8 cellular contexts compared by ENCODE assay signal in the genomic region with DNA sequence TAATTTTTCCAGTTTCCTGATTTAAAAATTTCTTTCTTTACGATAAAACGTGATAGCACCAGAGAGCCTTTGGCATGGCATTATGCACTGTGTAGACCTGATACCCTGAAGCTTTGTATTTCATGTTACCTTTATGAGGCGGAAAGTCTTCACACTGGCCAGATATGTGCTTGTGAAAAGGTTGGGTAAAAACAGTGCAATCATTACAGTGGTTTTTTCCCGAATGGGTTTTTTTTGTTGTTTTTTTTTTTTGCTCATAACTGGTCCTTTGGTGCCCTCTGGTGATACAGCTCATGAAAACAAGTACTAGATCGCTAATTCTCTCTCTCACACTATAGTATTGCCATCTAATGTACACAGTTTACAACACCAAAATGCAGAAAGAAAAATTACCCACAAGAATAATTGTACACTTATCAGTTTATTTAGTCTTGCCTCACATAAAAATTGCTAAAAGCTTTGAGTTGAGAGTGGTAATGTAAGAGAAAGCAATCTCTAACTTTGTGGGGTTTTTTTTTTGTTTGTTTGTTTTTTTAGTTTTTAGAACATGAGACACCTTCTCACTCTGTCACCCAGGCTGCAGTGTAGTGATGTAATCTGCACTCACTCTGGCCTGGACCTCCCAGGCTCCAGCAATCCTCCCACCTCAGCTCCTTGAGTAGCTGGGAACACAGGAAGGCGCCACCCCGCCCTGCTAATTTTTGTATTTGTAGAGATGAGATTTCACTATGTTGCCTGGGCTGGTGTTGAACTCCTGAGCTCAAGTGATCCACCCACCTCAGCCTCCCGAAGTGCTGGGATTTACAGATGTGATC. TPM values are rescaled to one million over a fixed set of nuclear protein-coding genes. Genes with fewer than 3 reads are reported as not detected.
A peak's percentile ranks its signal among the peaks of the same experiment; 100 is the strongest.
DNase-seq lines count a peak whose midpoint lies in the region; ATAC-seq, FAIRE-seq and TF ChIP-seq lines count a peak whose summit lies in the region.

No MANE protein-coding gene starts in this region.

- peaks cover 4% of the 10 kb centered on the region for H3K27me3 Mint-ChIP-seq in GM23338 (ENCODE audit: insufficient read depth, low read depth, poor library complexity)

- no peak overlapping the region for H3K27ac Mint-ChIP-seq in GM23338

- POLR2A ChIA-PET in K562 (lab: Yijun Ruan, JAX): interaction anchor here (0.7 kb wide), 1 partner anchor 114 kb away, joined by 3 read pairs; no protein-coding TSS in a partner anchor

- WGBS in K562 (ENCODE audit: insufficient coverage, low coverage, missing lambda C conversion rate): 36% methylated on average over 7 of the region's 8 CpGs

- H3K4me1 Mint-ChIP-seq in GM23338: peaks cover 10% of the 10 kb centered on the region

- CTCF ChIA-PET in K562 (lab: Yijun Ruan, JAX; ENCODE audit: low intra/inter-chr PET ratio): interaction anchor here (0.6 to 2.8 kb wide), 6 partner anchors 35 to 1577 kb away, joined by 3 to 20 read pairs (median 4); no protein-coding TSS in a partner anchor

- intact Hi-C loops in K562 (cut with micrococcal nuclease): loop anchor here (1.0 to 10.0 kb wide), 4 partner anchors 191 to 1976 kb away; no protein-coding TSS in a partner anchor

- peak; percentile 42 to 55; a peak in 3 of 4 replicates for TF ChIP-seq RAD21 in K562 (CRISPR knock-in tag; conservative IDR thresholded peaks at IDR 0.05 in 1 of 2, IDR thresholded peaks at IDR 0.05 in 1 of 2)

- peaks cover 36% of the 10 kb centered on the region for H3K9me3 Mint-ChIP-seq in GM23338

- H3K9me3 ChIP-seq in K562 (replicated peaks; ENCODE audit: control insufficient read depth, insufficient read depth, low read depth, low read length): no peaks in the 10 kb centered on the region
- peaks cover 7% of the 10 kb centered on the region for H3K9me3 ChIP-seq in keratinocyte (ENCODE audit: control insufficient read depth, low read depth, low read length)
- peaks cover 13% of the 10 kb centered on the region for H3K9me3 ChIP-seq in thoracic aorta

- in situ Hi-C loops in K562 (cut with MboI): loop anchor here (25.0 kb wide), 1 partner anchor 379 kb away; no protein-coding TSS in a partner anchor

- 0 out of 2 replicates have a peak, but pooled peaks cover 4% of the 10 kb centered on the region for H3K79me2 ChIP-seq in GM23338 (replicated peaks; ENCODE audit: insufficient read depth)
- no peaks in the 10 kb centered on the region for H3K79me2 ChIP-seq in K562 (ENCODE audit: control insufficient read depth, insufficient read depth, low read length)
- H3K79me2 ChIP-seq in keratinocyte (ENCODE audit: control insufficient read depth, insufficient read depth, low read length): no peaks in the 10 kb centered on the region

- H4K20me1 ChIP-seq in GM23338 (replicated peaks; ENCODE audit: insufficient read depth) (no peaks in the 10 kb centered on the region; the same call in 1 of the 2 replicates), K562 (replicated peaks; ENCODE audit: control insufficient read depth, insufficient read depth, low read length) (no peaks in the 10 kb centered on the region), keratinocyte (ENCODE audit: control insufficient read depth, extremely low read depth, insufficient read depth, low read length) (no peaks in the 10 kb centered on the region)

- dilution Hi-C loops in keratinocyte (cut with MboI; ENCODE audit: extremely low pct_ligation_motif_present, low sequenced_read_pairs): loop anchor here (25.0 kb wide), 1 partner anchor 304 kb away; no protein-coding TSS in a partner anchor

- no peaks in the 10 kb centered on the region for H3K9me2 ChIP-seq in GM23338 (ENCODE audit: insufficient read depth)

- no peak for TF ChIP-seq EP300 in K562 (IDR thresholded peaks at IDR 0.05; ENCODE audit: low read length)

- DNase-seq in NCI-H345 (lab: John Stamatoyannopoulos, UW) (peak; percentile 1), NCI-H345 treated with DMSO at 0.1 percent for 48 hours (lab: John Stamatoyannopoulos, UW; ENCODE audit: unreplicated experiment) (no peak), GM23338 (ENCODE audit: low spot score) (peak; percentile 57), NCI-H1694 (lab: John Stamatoyannopoulos, UW) (peak; percentile 25), K562 (ENCODE audit: extremely low read depth in 1 of 4, low spot score in 3 of 4) (peak; percentile 28 to 54 (median 36)), keratinocyte (ENCODE audit: low read depth, low spot score) (no peak), thoracic aorta (ENCODE audit: low spot score) (no peak), NCI-H2196 treated with DMSO at 0.1 percent for 48 hours (lab: John Stamatoyannopoulos, UW; ENCODE audit: unreplicated experiment) (no peak)

- H3K4me2 ChIP-seq in GM23338 (no peak overlapping the region), K562 (ENCODE audit: insufficient read depth, low read length) (no peak overlapping the region), keratinocyte (ENCODE audit: control insufficient read depth, extremely low read depth, insufficient read depth, low read depth, low read length) (no peak overlapping the region)

- H3K36me3 ChIP-seq in GM23338 (ENCODE audit: insufficient read depth) (peaks cover 5% of the 10 kb centered on the region; the same call in 1 of the 2 replicates), K562 (ENCODE audit: control insufficient read depth, insufficient read depth, low read length) (no peaks in the 10 kb centered on the region), keratinocyte (ENCODE audit: control insufficient read depth in 2 of 2, extremely low read depth in 1 of 2, insufficient read depth in 2 of 2, low read length in 2 of 2) (no peaks in the 10 kb centered on the region), thoracic aorta (no peaks in the 10 kb centered on the region)

- H3K27ac ChIP-seq in GM23338 (ENCODE audit: low read depth) (no peak overlapping the region), K562 (ENCODE audit: extremely low read depth, low read depth, low read length) (no peak overlapping the region), keratinocyte (ENCODE audit: control insufficient read depth, insufficient read depth, low read length) (no peak overlapping the region), thoracic aorta (no peak overlapping the region)

- BruUV-seq in K562 (replicated peaks; lab: Mats Ljungman, UMichigan): no TSS peak

- H3K4me3 ChIP-seq in GM23338: no peak overlapping the region
- H3K4me3 ChIP-seq in K562: no peak overlapping the region
- no peak overlapping the region for H3K4me3 ChIP-seq in keratinocyte (ENCODE audit: control insufficient read depth in 2 of 3, extremely low read depth in 1 of 3, insufficient read depth in 2 of 3, low read depth in 1 of 3, low read length in 3 of 3)
- peak overlapping the region; percentile 25 for H3K4me3 ChIP-seq in thoracic aorta

- TF ChIP-seq CTCF in GM23338 (conservative IDR thresholded peaks at IDR 0.05; ENCODE audit: low read depth in 2 of 2) (peak; percentile 50 to 67), K562 (IDR thresholded peaks at IDR 0.05 in 2 of 3, conservative IDR thresholded peaks at IDR 0.05 in 1 of 3; ENCODE audit: insufficient read depth in 2 of 3, low read depth in 1 of 3, low read length in 3 of 3) (peak; percentile 39 to 73 (median 48); a peak in 5 of 6 replicates), keratinocyte (optimal IDR thresholded peaks at IDR 0.05 in 1 of 3, IDR thresholded peaks at IDR 0.05 in 1 of 3, conservative IDR thresholded peaks at IDR 0.05 in 1 of 3; ENCODE audit: extremely low read depth in 1 of 3, insufficient read depth in 2 of 3, low read length in 3 of 3) (peak in 2 of 3 experiments; percentile 31 to 36), thoracic aorta (IDR thresholded peaks at IDR 0.05) (peak; percentile 29)

- H3K27me3 ChIP-seq in GM23338 (ENCODE audit: insufficient read depth) (no peaks in the 10 kb centered on the region), K562 (ENCODE audit: control insufficient read depth in 2 of 2, insufficient read depth in 2 of 2, low read length in 2 of 2) (no peaks in the 10 kb centered on the region), keratinocyte (ENCODE audit: control insufficient read depth, extremely low read depth, insufficient read depth, low read length) (no peaks in the 10 kb centered on the region), thoracic aorta (replicated peaks; ENCODE audit: insufficient read depth) (no peaks in the 10 kb centered on the region)

- H3K9me1 ChIP-seq in K562 (ENCODE audit: control insufficient read depth, insufficient read depth, low read length): no peaks in the 10 kb centered on the region
- H3K9me1 ChIP-seq in keratinocyte (ENCODE audit: control insufficient read depth, extremely low read depth, insufficient read depth, low read length): no peaks in the 10 kb centered on the region

- H3F3A ChIP-seq in GM23338 (replicated peaks; ENCODE audit: low read depth): no peaks in the 10 kb centered on the region

- peaks cover 40% of the 10 kb centered on the region for H3K36me3 Mint-ChIP-seq in GM23338 (ENCODE audit: low read depth)

- H3K9ac ChIP-seq in K562 (ENCODE audit: insufficient read depth in 1 of 2, low read depth in 2 of 2, low read length in 2 of 2) (no peak overlapping the region), keratinocyte (ENCODE audit: control insufficient read depth, extremely low read depth, insufficient read depth, low read length) (no peak overlapping the region)

- peak; percentile 79 for FAIRE-seq in K562 (lab: Jason Lieb, UNC)
- FAIRE-seq in keratinocyte (lab: Jason Lieb, UNC): no peak

- no peak overlapping the region for H2AFZ ChIP-seq in GM23338
- no peak overlapping the region for H2AFZ ChIP-seq in K562 (ENCODE audit: low read depth, low read length)
- no peak overlapping the region for H2AFZ ChIP-seq in keratinocyte (ENCODE audit: control insufficient read depth, low read length)

- no peak for TF ChIP-seq POLR2A in K562 (conservative IDR thresholded peaks at IDR 0.05)

- H3K4me1 ChIP-seq in GM23338 (ENCODE audit: insufficient read depth) (peaks cover 4% of the 10 kb centered on the region; the same call in 1 of the 2 replicates), K562 (replicated peaks in 1 of 2; ENCODE audit: control insufficient read depth in 2 of 2, insufficient read depth in 2 of 2, low read length in 2 of 2) (no peaks in the 10 kb centered on the region), keratinocyte (ENCODE audit: control insufficient read depth, extremely low read depth, insufficient read depth, low read length) (no peaks in the 10 kb centered on the region), thoracic aorta (ENCODE audit: control insufficient read depth in 1 of 2, low read depth in 2 of 2) (no peaks in the 10 kb centered on the region)

- no peak overlapping the region for H3K4me3 Mint-ChIP-seq in GM23338

- ATAC-seq in GM23338: peak; percentile 54; the same call in 2 of the 3 replicates
- ATAC-seq in K562: peak; percentile 83
- peak; percentile 65 for ATAC-seq in thoracic aorta (ENCODE audit: insufficient number of reproducible peaks, low FRiP score, low read depth)

RNA-seq across cellular contexts. Expression of a gene that starts 21.3 kb away (rescaled TPM):
- 79.9 and 90.3 TPM in 2 replicates for total RNA-seq in GM23338 (2014; rRNA removed; shearing (Covaris generic))
- polyA plus RNA-seq in GM23338 (2016; fragmentation: Nextera tagmentation; extraction: Ambion mirVana): 62.5 and 67.7 TPM in 2 replicates
- total RNA-seq in K562 (2011; cell fraction: chromatin; rRNA removed; ENCODE audit: low replicate concordance): 74.2 and 192 TPM in 2 replicates
- 80.8 and 84.5 TPM in 2 replicates for total RNA-seq in K562 (2011; cell fraction: nucleolus; rRNA removed)
- 128 and 217 TPM in 2 replicates for total RNA-seq in K562 (2011; cell fraction: nucleoplasm; rRNA removed)
- total RNA-seq in K562 (2014; rRNA removed): 66.6 and 101 TPM in 2 replicates
- 154 and 168 TPM in 2 replicates for total RNA-seq in K562 (2014; rRNA removed; fragmentation: Illumina TruSeq; extraction: Trizol)
- total RNA-seq in K562 (2015; rRNA removed; fragmentation: Illumina TruSeq; extraction: Trizol): 124 and 133 TPM in 2 replicates
- total RNA-seq in K562 (2021): 196 and 217 TPM in 2 replicates
- polyA plus RNA-seq in K562 (2011; rRNA removed): 94.9 and 119 TPM in 2 replicates
- 20.7 and 41.3 TPM in 2 replicates for polyA plus RNA-seq in K562 (2011; cell fraction: cytosol; rRNA removed)
- polyA plus RNA-seq in K562 (2011; cell fraction: nucleus; rRNA removed): 59.0 and 73.2 TPM in 2 replicates
- 85.5 and 87.4 TPM in 2 replicates for polyA plus RNA-seq in K562 (2012)
- 71.2 and 85.4 TPM in 2 replicates for polyA plus RNA-seq in K562 (2014; fragmentation: Illumina TruSeq; extraction: Trizol)
- 10 to 100 TPM; 71.4 to 80.2 TPM for polyA plus RNA-seq in K562 (2014; fragmentation: Nextera tagmentation; extraction: Ambion mirVana)
- 64.6 and 73.9 TPM in 2 replicates for polyA plus RNA-seq in K562 (2014; rRNA removed)
- polyA minus RNA-seq in K562 (2011; rRNA and poly(A)+ RNA removed): 81.1 and 93.9 TPM in 2 replicates
- polyA minus RNA-seq in K562 (2011; cell fraction: cytosol; rRNA and poly(A)+ RNA removed): 39.5 and 49.4 TPM in 2 replicates
- 87.2 and 126 TPM in 2 replicates for polyA minus RNA-seq in K562 (2011; cell fraction: nucleus; rRNA and poly(A)+ RNA removed)
- polyA plus RNA-seq in keratinocyte: 32.6 to 59.3 TPM (median 39.8 TPM) in 3 replicates
- polyA plus RNA-seq in keratinocyte (2011; ENCODE audit: low read depth): 43.0 TPM
- polyA plus RNA-seq in keratinocyte (2011; cell fraction: cytosol; rRNA removed): 21.8 and 37.9 TPM in 2 replicates
- polyA plus RNA-seq in keratinocyte (2011; cell fraction: nucleus; rRNA removed): 41.3 and 53.2 TPM in 2 replicates
- polyA plus RNA-seq in keratinocyte (2012; ENCODE audit: low replicate concordance): 51.2 and 82.7 TPM in 2 replicates
- 10.6 to 34.3 TPM (median 18.9 TPM) in 3 replicates for polyA minus RNA-seq in keratinocyte
- polyA minus RNA-seq in keratinocyte (2011; cell fraction: cytosol; rRNA and poly(A)+ RNA removed): 93.6 TPM
- polyA minus RNA-seq in keratinocyte (2011; cell fraction: nucleus; rRNA and poly(A)+ RNA removed): 49.7 and 59.7 TPM in 2 replicates
- 10 to 100 TPM; 74.1 to 88.4 TPM for total RNA-seq in thoracic aorta

Comparison
In these comparisons a context has a peak if more than half of its experiments do, and no peak if none do; other contexts are left out.
1. DNase-seq: peak in NCI-H345 (single experiment), GM23338 (single experiment), NCI-H1694 (single experiment) and K562 (4 of 4); none in NCI-H345 treated with DMSO at 0.1 percent for 48 hours (single experiment), keratinocyte (single experiment), thoracic aorta (single experiment) and NCI-H2196 treated with DMSO at 0.1 percent for 48 hours (single experiment).
2. Peak in every context shown above with its lines, with median percentiles within 50 percentile points of each other: ATAC-seq and CTCF ChIP-seq.